9 cellular contexts compared by ENCODE assay signal in genomic region chr12:79595273-79595672, GRCh38.
"Had no signal": no experiment of that assay in that cellular context is flagged by ENCODE, and none has a peak within 500 bp of the region (broad histone marks: within the 10 kb centered on the region; RNA-seq: fewer than 3 reads in every experiment).

No MANE protein-coding gene starts in this region.

- H3K9me3 ChIP-seq: HAP-1 had no signal

- H3K4me3 ChIP-seq: HAP-1, K562 had no signal

- H3K27ac Mint-ChIP-seq: HFFc6, IgD-negative memory B cell had no signal

- H3K9me3 Mint-ChIP-seq: HFFc6, IgD-negative memory B cell had no signal

- H3K4me1 Mint-ChIP-seq: IgD-negative memory B cell had no signal

- H3K4me3 Mint-ChIP-seq: HFFc6, IgD-negative memory B cell had no signal

- H3K27me3 Mint-ChIP-seq: IgD-negative memory B cell had no signal

- H3K36me3 Mint-ChIP-seq: IgD-negative memory B cell had no signal

- DNase-seq: GOT3, H7, HFFc6 had no signal

- ATAC-seq: HCT116, HepG2, K562 had no signal

- H3K4me1 ChIP-seq: HAP-1 had no signal

- H3K27ac ChIP-seq: HL-60 had no signal
